ENCODE assay signal across 1 cellular context in genomic region chr2:85410584-85411404, GRCh38.
TF ChIP-seq lines count a peak whose summit lies in the region.

No MANE protein-coding gene starts in this region.

TF ChIP-seq in K562, 482 proteins besides CTCF, POLR2A, EP300 and RAD21:
- TF ChIP-seq ATF6 (CRISPR knock-in tag; IDR thresholded peaks at IDR 0.05) (no peak), HBP1 (CRISPR knock-in tag; IDR thresholded peaks at IDR 0.05) (no peak), MNT (conservative IDR thresholded peaks at IDR 0.05) (0 out of 4 replicates have a peak, but pooled peaks of 1 of the 2 experiments have one; percentile 5), CBX8 (IDR thresholded peaks at IDR 0.05; ENCODE audit: borderline replicate concordance, extremely low read depth, low read depth, low read length, poor library complexity, severe bottlenecking) (no peak), ZFX (CRISPR knock-in tag; IDR thresholded peaks at IDR 0.05) (peak; percentile 15; the same call in 1 of the 2 replicates), HDAC6 (IDR thresholded peaks at IDR 0.05; ENCODE audit: low read depth, low read length) (no peak), MLLT1 (IDR thresholded peaks at IDR 0.05) (0 out of 4 replicates have a peak, but pooled peaks of 1 of the 2 experiments have one; percentile 16), MAFK (IDR thresholded peaks at IDR 0.05; ENCODE audit: low read length) (no peak), NBN (IDR thresholded peaks at IDR 0.05; ENCODE audit: low read depth) (no peak), HMBOX1 (IDR thresholded peaks at IDR 0.05) (peak; percentile 53)
TF ChIP-seq in K562: peak in this region for 4.
